In the genomic region with DNA sequence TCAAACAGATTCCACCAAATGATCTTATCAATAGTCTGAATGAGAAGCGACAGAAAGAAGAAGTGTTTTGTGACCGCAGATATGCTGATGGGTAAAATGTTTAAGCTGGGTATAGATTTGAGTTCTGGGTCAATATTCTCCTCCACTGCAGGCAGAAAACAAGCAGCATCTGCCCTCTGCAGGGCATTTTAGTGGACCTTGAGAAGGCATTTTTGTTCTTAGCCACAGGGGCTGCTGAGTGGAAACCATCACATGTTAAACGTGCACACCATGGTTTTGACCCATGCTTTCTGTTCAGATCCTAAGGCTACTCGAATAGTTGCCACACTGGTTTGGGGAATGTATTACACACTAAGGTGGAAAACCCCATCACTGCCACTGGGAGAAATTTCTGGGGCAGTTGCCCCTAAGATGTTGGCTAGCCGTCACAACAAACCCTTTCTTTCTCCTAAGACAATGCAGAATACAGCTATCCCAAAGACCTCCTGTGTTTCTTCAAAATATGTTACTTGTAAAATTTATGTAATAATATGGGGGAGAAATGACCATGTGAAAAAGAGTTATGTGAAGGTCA, we compare ENCODE assay signal across 10 cellular contexts. TPM values are rescaled to one million over a fixed set of nuclear protein-coding genes. Genes with fewer than 3 reads are reported as not detected.
A peak's percentile ranks its signal among the peaks of the same experiment; 100 is the strongest.
DNase-seq lines count a peak whose midpoint lies in the region; ATAC-seq, FAIRE-seq and TF ChIP-seq lines count a peak whose summit lies in the region.
"Had no signal": no experiment of that assay in that cellular context is flagged by ENCODE, and none has a peak within 500 bp of the region (broad histone marks: within the 10 kb centered on the region; RNA-seq: fewer than 3 reads in every experiment).

No MANE protein-coding gene starts in this region.

- no peak for ATAC-seq in left colon

- H3K27ac ChIP-seq in OCI-LY3 (ENCODE audit: low read length): no peak overlapping the region
- peak overlapping the region; percentile 61 for H3K27ac ChIP-seq in temporal lobe (ENCODE audit: low read depth, low read length)
- H3K27ac ChIP-seq: SJCRH30 had no signal

- no peak for TF ChIP-seq POLR2A in H54 (IDR thresholded peaks at IDR 0.05; ENCODE audit: low read depth, low read length)

- no peaks in the 10 kb centered on the region for H4K20me1 ChIP-seq in OCI-LY3 (ENCODE audit: insufficient read depth, low read length)

- intact Hi-C loops in left colon (cut with DNase I, micrococcal nuclease): no loop called here

- no peak overlapping the region for H3K4me3 ChIP-seq in OCI-LY3 (ENCODE audit: low read length)
- no peak overlapping the region for H3K4me3 ChIP-seq in fibroblast of pulmonary artery (replicated peaks; ENCODE audit: low read depth, low read length)
- H3K4me3 ChIP-seq: SJCRH30 had no signal

- H3K9me3 ChIP-seq in OCI-LY3 (ENCODE audit: insufficient read depth, low read length): no peaks in the 10 kb centered on the region
- H3K9me3 ChIP-seq: SJCRH30 had no signal

- peak; percentile 31 for TF ChIP-seq CTCF in OCI-LY3 (IDR thresholded peaks at IDR 0.05; ENCODE audit: low read depth, low read length)
- TF ChIP-seq CTCF in fibroblast of pulmonary artery (IDR thresholded peaks at IDR 0.05; ENCODE audit: low read length, missing control alignments): peak; percentile 41

- no peaks in the 10 kb centered on the region for H3K27me3 ChIP-seq in OCI-LY3 (ENCODE audit: low read depth, low read length)

- no peak overlapping the region for H2AFZ ChIP-seq in OCI-LY3 (ENCODE audit: low read depth, low read length)

- DNase-seq in SIG-M5 treated with dmso at 0.1 percent for 504 hours (lab: John Stamatoyannopoulos, UW; ENCODE audit: unreplicated experiment) (peak; percentile 25), SIG-M5 (lab: John Stamatoyannopoulos, UW) (no peak), fibroblast of pulmonary artery (ENCODE audit: low read depth) (peak; percentile 33), left colon (no peak), H54 (ENCODE audit: insufficient read length, low spot score) (no peak)
- no peak for DNase-seq in stimulated activated CD8-positive, alpha-beta memory T cell treated with anti-CD3 and anti-CD28 coated beads, Interleukin-4, amount 100 ng/mL, for 48 hours
- DNase-seq: CD4-positive, alpha-beta memory T cell had no signal

- no peak for FAIRE-seq in H54 (lab: Jason Lieb, UNC)

- no peaks in the 10 kb centered on the region for H3K4me1 ChIP-seq in OCI-LY3 (ENCODE audit: low read length)

- no peak overlapping the region for H3K9ac ChIP-seq in OCI-LY3 (ENCODE audit: low read length)

- H3K36me3 ChIP-seq in OCI-LY3 (replicated peaks; ENCODE audit: low read depth, low read length): no peaks in the 10 kb centered on the region
- H3K36me3 ChIP-seq: SJCRH30 had no signal

- no peak overlapping the region for H3K4me2 ChIP-seq in OCI-LY3 (ENCODE audit: low read length)

- no peaks in the 10 kb centered on the region for H3K79me2 ChIP-seq in OCI-LY3 (ENCODE audit: low read length)

RNA-seq across cellular contexts. Expression of a gene that starts 5.5 kb away (rescaled TPM):
- 156 TPM for total RNA-seq in temporal lobe
- not detected for total RNA-seq in left colon
- total RNA-seq: CD4-positive, alpha-beta memory T cell had no signal

Comparison
In these comparisons a context has a peak if more than half of its experiments do, and no peak if none do; other contexts are left out.
1. DNase-seq: peak in SIG-M5 treated with dmso at 0.1 percent for 504 hours (single experiment) and fibroblast of pulmonary artery (single experiment); none in SIG-M5 (single experiment), left colon (0 of 2), stimulated activated CD8-positive, alpha-beta memory T cell treated with anti-CD3 and anti-CD28 coated beads, Interleukin-4, amount 100 ng/mL, for 48 hours (single experiment) and H54 (single experiment).
2. RNA of a gene that starts 5.5 kb away (total RNA-seq): 156 TPM in temporal lobe (single experiment); not detected in left colon; every median in the first group is over 100 times any median in the second.